8 cellular contexts compared by ENCODE assay signal in genomic region chr3:123584284-123584987, GRCh38. TPM values are rescaled to one million over a fixed set of nuclear protein-coding genes. Genes with fewer than 3 reads are reported as not detected.
DNase-seq lines count a peak whose midpoint lies in the region; ATAC-seq lines count a peak whose summit lies in the region.

No MANE protein-coding gene starts in this region.

- H3K27me3 ChIP-seq in naive thymus-derived CD4-positive, alpha-beta T cell (ENCODE audit: control insufficient read depth in 2 of 2, insufficient read depth in 2 of 2, low read length in 2 of 2), result no peaks in the 10 kb centered on the region

- peaks cover 8 to 13% of the 10 kb centered on the region in 2 donors for H3K4me1 ChIP-seq in naive thymus-derived CD4-positive, alpha-beta T cell (ENCODE audit: control insufficient read depth in 2 of 2, insufficient read depth in 2 of 2, low read length in 2 of 2)

- H3K36me3 ChIP-seq in naive thymus-derived CD4-positive, alpha-beta T cell (ENCODE audit: control insufficient read depth in 2 of 3, insufficient read depth in 3 of 3, low read length in 3 of 3), result peaks cover 0 to 23% (median 3%) of the 10 kb centered on the region in 3 experiments

- H3K36me3 Mint-ChIP-seq in T-helper 17 cell (ENCODE audit: low read depth), result peaks cover 2% of the 10 kb centered on the region
- peaks cover 8 to 27% (median 24%) of the 10 kb centered on the region in 5 donors for H3K36me3 Mint-ChIP-seq in naive thymus-derived CD4-positive, alpha-beta T cell

- no peak overlapping the region for H3K4me3 Mint-ChIP-seq in T-helper 17 cell
- peak overlapping the region in 3 of 10 donors; percentile 87 to 90 (median 89) for H3K4me3 Mint-ChIP-seq in naive thymus-derived CD4-positive, alpha-beta T cell

- intact Hi-C loops in naive thymus-derived CD4-positive, alpha-beta T cell (cut with micrococcal nuclease), result loop anchor here (2.0 to 10.0 kb wide), 7 partner anchors 902 to 1924 kb away; partner anchors contain the start of genes EAF2 (in 2 of the 2), IQCB1 (in 2 of the 2), KPNA1 (in 2 of the 2) and HCLS1 (in 1 of the 2)

- peaks cover 13% of the 10 kb centered on the region for H3K4me1 Mint-ChIP-seq in T-helper 17 cell
- peaks cover 14 to 32% (median 30%) of the 10 kb centered on the region in 7 donors for H3K4me1 Mint-ChIP-seq in naive thymus-derived CD4-positive, alpha-beta T cell

- H3K9me3 ChIP-seq in T-helper 17 cell (ENCODE audit: control insufficient read depth, low read length, poor library complexity, severe bottlenecking), result no peaks in the 10 kb centered on the region
- no peaks in the 10 kb centered on the region for H3K9me3 ChIP-seq in naive thymus-derived CD4-positive, alpha-beta T cell (ENCODE audit: control insufficient read depth in 2 of 3, low read length in 3 of 3)

- peak; percentile 24 for ATAC-seq in GM19351 (IDR thresholded peaks at IDR 0.05; ENCODE audit: unreplicated experiment)
- peak; percentile 33 for ATAC-seq in HG03354 (IDR thresholded peaks at IDR 0.05; ENCODE audit: poor library complexity, severe bottlenecking, unreplicated experiment)
- peak; percentile 19 for ATAC-seq in T-helper 17 cell
- ATAC-seq in esophagus mucosa, result peak; percentile 52
- peak; percentile 19 for ATAC-seq in naive thymus-derived CD4-positive, alpha-beta T cell

- H3K27me3 Mint-ChIP-seq in T-helper 17 cell, result no peaks in the 10 kb centered on the region
- no peaks in the 10 kb centered on the region for H3K27me3 Mint-ChIP-seq in naive thymus-derived CD4-positive, alpha-beta T cell

- H3K9me3 Mint-ChIP-seq in naive thymus-derived CD4-positive, alpha-beta T cell, result peaks cover 0 to 5% (median 0%) of the 10 kb centered on the region in 11 donors

- H3K27ac ChIP-seq in naive thymus-derived CD4-positive, alpha-beta T cell (ENCODE audit: low read depth, low read length), result peak overlapping the region; percentile 79

- peak; percentile 52 for DNase-seq in EH (ENCODE audit: low read depth)
- peak in 2 of 3 donors; percentile 8 to 13 for DNase-seq in T-helper 17 cell
- DNase-seq in naive thymus-derived CD4-positive, alpha-beta T cell, result peak in 3 of 9 donors; percentile 11 to 17 (median 14)
- DNase-seq in DMS153 (lab: John Stamatoyannopoulos, UW), result no peak
- DNase-seq in SK-N-DZ (ENCODE audit: low spot score), result no peak

- CTCF ChIA-PET in naive thymus-derived CD4-positive, alpha-beta T cell (lab: Charles Lee), result interaction anchor here (1.0 to 1.4 kb wide), 2 partner anchors 19 to 22 kb away, joined by 3 read pairs; no protein-coding TSS in a partner anchor

- peak overlapping the region; percentile 98 for H3K4me3 ChIP-seq in naive thymus-derived CD4-positive, alpha-beta T cell (ENCODE audit: low read length)

- POLR2A ChIA-PET in naive thymus-derived CD4-positive, alpha-beta T cell (lab: Charles Lee), result interaction anchor here (0.6 to 2.4 kb wide), 4 partner anchors 8 to 1793 kb away, joined by 3 to 11 read pairs (median 6); partner anchors contain the start of genes FAM162A and SEC22A

- H3K27ac Mint-ChIP-seq in T-helper 17 cell, result peak overlapping the region; percentile 67
- H3K27ac Mint-ChIP-seq in naive thymus-derived CD4-positive, alpha-beta T cell, result peak overlapping the region; percentile 44 to 93 (median 83)

RNA-seq across cellular contexts. Expression of gene HACD2, which starts 0.4 kb away (rescaled TPM):
- total RNA-seq in T-helper 17 cell (10 to 100 TPM; 16.2 to 18.9 TPM), esophagus mucosa (20.3 TPM)
- 10 to 100 TPM; 15.9 to 28.3 (median 24.0) TPM for total RNA-seq in naive thymus-derived CD4-positive, alpha-beta T cell
- polyA plus RNA-seq in naive thymus-derived CD4-positive, alpha-beta T cell, result 10 to 100 TPM; 14.7 to 19.8 TPM
- 13.8 and 17.4 TPM in 2 replicates for polyA plus RNA-seq in SK-N-DZ (2014; cell fraction: cytosol; rRNA removed)
- 6.3 and 7.5 TPM in 2 replicates for polyA plus RNA-seq in SK-N-DZ (2014; cell fraction: nucleus; rRNA removed)

Comparison
In these comparisons a context has a peak if more than half of its experiments do, and no peak if none do; other contexts are left out.
1. DNase-seq: peak in EH (single experiment) and T-helper 17 cell (2 of 3); none in DMS153 (single experiment) and SK-N-DZ (single experiment).
2. Peak in every context shown above with its lines, with median percentiles within 50 percentile points of each other: ATAC-seq.